9 cellular contexts compared by ENCODE assay signal in the genomic region with DNA sequence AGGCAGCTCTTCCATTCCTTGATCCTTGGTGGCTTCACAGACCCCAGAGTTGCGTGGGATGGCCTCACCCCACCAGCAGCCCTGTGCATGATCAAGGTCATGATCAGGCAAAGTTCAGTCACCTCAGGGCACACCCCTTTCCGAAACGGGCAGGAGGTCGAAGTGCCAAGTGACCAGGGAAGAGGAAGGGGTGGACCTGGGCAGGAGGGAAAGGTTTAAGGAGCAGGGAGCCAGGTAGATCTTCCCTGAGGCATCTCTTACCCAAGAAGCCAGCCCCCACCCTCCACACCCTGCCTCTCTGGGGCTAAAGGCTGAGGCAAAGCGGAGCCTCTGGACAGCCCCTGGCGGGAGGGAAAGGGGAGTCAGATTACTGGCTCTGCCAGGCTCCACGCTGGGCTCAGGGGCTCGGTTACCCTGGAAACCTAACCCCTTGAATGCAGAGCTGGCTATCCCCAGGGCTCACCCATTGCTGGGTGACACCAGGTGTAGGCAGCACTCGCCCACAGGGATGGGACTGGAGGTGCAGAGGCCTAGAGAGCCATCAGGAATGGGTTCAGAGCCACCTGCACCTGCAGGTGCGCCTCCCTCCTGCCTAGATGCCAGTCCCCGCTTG. TPM values are rescaled to one million over a fixed set of nuclear protein-coding genes. Genes with fewer than 3 reads are reported as not detected.
DNase-seq lines count a peak whose midpoint lies in the region; TF ChIP-seq lines count a peak whose summit lies in the region.
"Had no signal": no experiment of that assay in that cellular context is flagged by ENCODE, and none has a peak within 500 bp of the region (broad histone marks: within the 10 kb centered on the region; RNA-seq: fewer than 3 reads in every experiment).

No MANE protein-coding gene starts in this region.

- H3K4me2 ChIP-seq in neuronal stem cell (ENCODE audit: insufficient read depth, low read length, poor library complexity, severe bottlenecking), result peak overlapping the region; percentile 38

- peak overlapping the region; percentile 66 for H3K18ac ChIP-seq in neuronal stem cell (ENCODE audit: low read length)

- 62 to 80% (median 68%) methylated on average over 4 to 11 of the region's 11 CpGs for WGBS in adrenal gland, 4 donors
- WGBS in neuronal stem cell (ENCODE audit: extremely low coverage in 2 of 2, insufficient read length in 2 of 2, insufficient replicate concordance in 1 of 2), 2 donors, result no CpG with 5 or more reads among the region's 11 CpGs

- no peaks in the 10 kb centered on the region for H3K9me3 ChIP-seq in adrenal gland (replicated peaks in 1 of 3)
- no peaks in the 10 kb centered on the region for H3K9me3 ChIP-seq in neuronal stem cell (replicated peaks in 1 of 2; ENCODE audit: control insufficient read depth in 2 of 2, insufficient read depth in 1 of 2, low read depth in 1 of 2, low read length in 2 of 2)
- H3K9me3 ChIP-seq: uterus had no signal

- H3K9ac ChIP-seq in neuronal stem cell (ENCODE audit: low read depth, low read length, poor library complexity), result peak overlapping the region; percentile 72

- H3K27ac ChIP-seq in adrenal gland (peak overlapping the region; percentile 35 to 93 (median 88)), neuronal stem cell (replicated peaks; ENCODE audit: low read length) (no peak overlapping the region)
- H3K27ac ChIP-seq: uterus had no signal

- POLR2A ChIA-PET in HEK293T (lab: Yijun Ruan, JAX), result interaction anchor here (1.4 to 1.5 kb wide), 2 partner anchors 8 to 17 kb away, joined by 4 to 5 read pairs; a partner anchor contains a TSS

- peak overlapping the region; percentile 83 for H2AK5ac ChIP-seq in neuronal stem cell (ENCODE audit: low read depth, low read length)

- H3K4me3 ChIP-seq in adrenal gland (no peak overlapping the region), neuronal stem cell (ENCODE audit: low read length in 2 of 2) (no peak overlapping the region)
- H3K4me3 ChIP-seq: uterus had no signal

- H3K4me1 ChIP-seq in adrenal gland (replicated peaks in 1 of 2) (peaks cover 37 to 48% of the 10 kb centered on the region in 2 donors), neuronal stem cell (ENCODE audit: control insufficient read depth in 2 of 2, insufficient read depth in 1 of 2, low read depth in 1 of 2, low read length in 2 of 2) (peaks cover 14 to 27% of the 10 kb centered on the region in 2 donors)

- H4K91ac ChIP-seq in neuronal stem cell (ENCODE audit: low read depth, low read length, poor library complexity), result no peak overlapping the region

- no peak overlapping the region for H2BK12ac ChIP-seq in neuronal stem cell (ENCODE audit: low read length)

- no peak for TF ChIP-seq POLR2A in adrenal gland (IDR thresholded peaks at IDR 0.05)

- no peak overlapping the region for H4K8ac ChIP-seq in neuronal stem cell (ENCODE audit: low read depth, low read length)

- H2BK15ac ChIP-seq in neuronal stem cell (ENCODE audit: low read length), result peak overlapping the region; percentile 49

- H3K36me3 ChIP-seq in adrenal gland (replicated peaks in 1 of 2) (peaks cover 0 to 33% of the 10 kb centered on the region in 2 donors), neuronal stem cell (replicated peaks in 1 of 2; ENCODE audit: control insufficient read depth in 2 of 2, insufficient read depth in 2 of 2, low read length in 2 of 2) (peaks cover 22 to 44% of the 10 kb centered on the region in 2 donors)
- H3K36me3 ChIP-seq: uterus had no signal

- CTCF ChIA-PET in HEK293T (lab: Yijun Ruan, JAX), result interaction anchor here (0.6 kb wide), 1 partner anchor 40 kb away, joined by 3 read pairs; no protein-coding TSS in a partner anchor

- intact Hi-C loops in adrenal gland (cut with DNase I), result loop anchor here in 1 of 2 donors (10.0 kb wide), 2 partner anchors 52 to 102 kb away; a partner anchor contains a TSS

- H3K14ac ChIP-seq in neuronal stem cell (ENCODE audit: low read length), result no peak overlapping the region

- DNase-seq in NCI-H2029 (lab: John Stamatoyannopoulos, UW) (peak; percentile 29), NCI-H2029 treated with DMSO at 0.1 percent for 48 hours (lab: John Stamatoyannopoulos, UW) (no peak), NCI-H146 (lab: John Stamatoyannopoulos, UW) (peak; percentile 88), adrenal gland (peak in 2 of 7 donors; percentile 31 to 44), neuronal stem cell (ENCODE audit: low spot score) (no peak), GOT3 (lab: John Stamatoyannopoulos, UW) (no peak), HEK293T (ENCODE audit: extremely low spot score) (no peak), hepatic stellate cell (ENCODE audit: low spot score) (no peak)

- peaks cover 10% of the 10 kb centered on the region for H3K79me1 ChIP-seq in neuronal stem cell (ENCODE audit: low read depth, low read length)

- H3K27me3 ChIP-seq in adrenal gland (no peaks in the 10 kb centered on the region), neuronal stem cell (ENCODE audit: control insufficient read depth in 3 of 3, insufficient read depth in 3 of 3, low read depth in 1 of 3, low read length in 3 of 3) (no peaks in the 10 kb centered on the region)
- H3K27me3 ChIP-seq: uterus had no signal

- no peak overlapping the region for H3K4ac ChIP-seq in neuronal stem cell (ENCODE audit: low read length)

- TF ChIP-seq CTCF in adrenal gland (IDR thresholded peaks at IDR 0.05), result no peak

- H3K23ac ChIP-seq in neuronal stem cell (ENCODE audit: low read depth, low read length, poor library complexity), result no peak overlapping the region

- H2BK120ac ChIP-seq in neuronal stem cell (ENCODE audit: low read depth, low read length), result no peak overlapping the region

- peak overlapping the region; percentile 29 for H2BK5ac ChIP-seq in neuronal stem cell (ENCODE audit: low read length)

- no peak overlapping the region for H2AFZ ChIP-seq in neuronal stem cell (ENCODE audit: low read length)

TF ChIP-seq in HEK293T, 16 proteins besides CTCF, POLR2A, EP300 and RAD21:
- TF ChIP-seq BHLHE40 (IDR thresholded peaks at IDR 0.05; ENCODE audit: borderline replicate concordance) (no peak), NFRKB (IDR thresholded peaks at IDR 0.05) (no peak), LEF1 (IDR thresholded peaks at IDR 0.05; ENCODE audit: borderline replicate concordance) (no peak), ARNT (IDR thresholded peaks at IDR 0.05) (no peak), ELF4 (IDR thresholded peaks at IDR 0.05) (no peak)
- TF ChIP-seq, protein P1, sequence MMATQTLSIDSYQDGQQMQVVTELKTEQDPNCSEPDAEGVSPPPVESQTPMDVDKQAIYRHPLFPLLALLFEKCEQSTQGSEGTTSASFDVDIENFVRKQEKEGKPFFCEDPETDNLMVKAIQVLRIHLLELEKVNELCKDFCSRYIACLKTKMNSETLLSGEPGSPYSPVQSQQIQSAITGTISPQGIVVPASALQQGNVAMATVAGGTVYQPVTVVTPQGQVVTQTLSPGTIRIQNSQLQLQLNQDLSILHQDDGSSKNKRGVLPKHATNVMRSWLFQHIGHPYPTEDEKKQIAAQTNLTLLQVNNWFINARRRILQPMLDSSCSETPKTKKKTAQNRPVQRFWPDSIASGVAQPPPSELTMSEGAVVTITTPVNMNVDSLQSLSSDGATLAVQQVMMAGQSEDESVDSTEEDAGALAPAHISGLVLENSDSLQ (IDR thresholded peaks at IDR 0.05), result no peak

RNA-seq across cellular contexts. Expression of a gene that starts 3.6 kb away (rescaled TPM):
- total RNA-seq in adrenal gland, result 100 to 1,000 TPM in 7 of 8 donors, 10 to 100 TPM in 1; 93.3 to 242 (median 223) TPM
- 100 to 1,000 TPM in 2 of 3 donors, 10 to 100 TPM in 1; 80.5 to 192 (median 122) TPM for polyA plus RNA-seq in adrenal gland
- 61.3 TPM for polyA plus RNA-seq in neuronal stem cell (2013, experiment 1 of 2)
- 59.4 TPM for polyA plus RNA-seq in neuronal stem cell (2013, experiment 2 of 2)

RNA-seq across cellular contexts. Expression of a gene that starts 9.3 kb away (rescaled TPM):
- 100 to 1,000 TPM in 1 of 8 donors, 10 to 100 TPM in 7; 10.2 to 205 (median 27.0) TPM for total RNA-seq in adrenal gland
- 10 to 100 TPM in 2 of 3 donors, not detected in 1; 24.1 to 44.4 TPM for polyA plus RNA-seq in adrenal gland
- 1.1 TPM for polyA plus RNA-seq in neuronal stem cell (2013, experiment 1 of 2)
- 1.1 TPM for polyA plus RNA-seq in neuronal stem cell (2013, experiment 2 of 2)

RNA-seq across cellular contexts. Expression of a gene that starts 17.6 kb away (rescaled TPM):
- 1,000 to 10,000 TPM in 3 of 8 donors, 100 to 1,000 TPM in 5; 521 to 2,312 (median 919) TPM for total RNA-seq in adrenal gland
- polyA plus RNA-seq in adrenal gland, result 100 to 1,000 TPM; 258 to 312 (median 292) TPM
- polyA plus RNA-seq in neuronal stem cell (2013, experiment 1 of 2), result 52.6 TPM
- polyA plus RNA-seq in neuronal stem cell (2013, experiment 2 of 2), result 53.4 TPM

RNA-seq across cellular contexts. Expression of a gene that starts 55.6 kb away (rescaled TPM):
- total RNA-seq in adrenal gland, result 10 to 100 TPM; 14.7 to 46.5 (median 32.2) TPM
- 100 to 1,000 TPM in 2 of 3 donors, 10 to 100 TPM in 1; 12.3 to 129 (median 104) TPM for polyA plus RNA-seq in adrenal gland
- polyA plus RNA-seq in neuronal stem cell (2013, experiment 1 of 2), result 39.6 TPM
- polyA plus RNA-seq in neuronal stem cell (2013, experiment 2 of 2), result 39.2 TPM

Comparison
In these comparisons a context has a peak if more than half of its experiments do, and no peak if none do; other contexts are left out.
1. DNase-seq: peak in NCI-H2029 (single experiment) and NCI-H146 (single experiment); none in NCI-H2029 treated with DMSO at 0.1 percent for 48 hours (single experiment), neuronal stem cell (single experiment), GOT3 (single experiment), HEK293T (single experiment) and hepatic stellate cell (single experiment).